In genomic region chr1:181482521-181483083, GRCh38 we compare ENCODE assay signal across 9 cellular contexts. TPM values are rescaled to one million over a fixed set of nuclear protein-coding genes. Genes with fewer than 3 reads are reported as not detected.
A peak's percentile ranks its signal among the peaks of the same experiment; 100 is the strongest.
DNase-seq lines count a peak whose midpoint lies in the region; ATAC-seq, FAIRE-seq and TF ChIP-seq lines count a peak whose summit lies in the region.
"Had no signal": no experiment of that assay in that cellular context is flagged by ENCODE, and none has a peak within 500 bp of the region (broad histone marks: within the 10 kb centered on the region; RNA-seq: fewer than 3 reads in every experiment).

No MANE protein-coding gene starts in this region.

- peak overlapping the region; percentile 100 for H2AFZ ChIP-seq in GM23338

- DNase-seq in GM12891 (ENCODE audit: insufficient read length, low spot score) (peak; percentile 70), GM23338 (ENCODE audit: low spot score) (peak; percentile 80), NCI-H2227 (lab: John Stamatoyannopoulos, UW; ENCODE audit: unreplicated experiment) (peak; percentile 86), dermis blood vessel endothelial cell (peak; percentile 11), urothelium cell line (ENCODE audit: low spot score) (peak; percentile 79)
- no peak for DNase-seq in activated effector memory CD4-positive, alpha-beta T cell treated with Interleukin-2 at 50 U/mL for 16 hours
- DNase-seq: natural killer cell had no signal

- H3K9me3 ChIP-seq in mononuclear cell (ENCODE audit: low read depth, low read length): no peaks in the 10 kb centered on the region

- peaks cover 21% of the 10 kb centered on the region for H3K4me1 ChIP-seq in GM23338 (ENCODE audit: insufficient read depth)
- no peaks in the 10 kb centered on the region for H3K4me1 ChIP-seq in mononuclear cell (ENCODE audit: insufficient read depth, low read length)

- peak overlapping the region; percentile 91 for H3K4me2 ChIP-seq in GM23338

- H3K36me3 Mint-ChIP-seq in GM23338 (ENCODE audit: low read depth): no peaks in the 10 kb centered on the region; the same call in 2 of the 3 replicates
- H3K36me3 Mint-ChIP-seq: natural killer cell had no signal

- no peaks in the 10 kb centered on the region for H3K79me2 ChIP-seq in GM23338 (replicated peaks; ENCODE audit: insufficient read depth)

- TF ChIP-seq POLR2A in GM12891 (IDR thresholded peaks at IDR 0.05; ENCODE audit: low read depth, low read length): peak; percentile 46; the same call in 1 of the 2 replicates

- H3K27ac Mint-ChIP-seq in GM23338: no peak overlapping the region
- H3K27ac Mint-ChIP-seq: natural killer cell had no signal

- 0 out of 2 replicates have a peak, but pooled peaks cover 8% of the 10 kb centered on the region for H3F3A ChIP-seq in GM23338 (replicated peaks; ENCODE audit: low read depth)

- H3K4me3 Mint-ChIP-seq in GM23338: peak overlapping the region; percentile 79
- H3K4me3 Mint-ChIP-seq: natural killer cell had no signal

- no peaks in the 10 kb centered on the region for H3K36me3 ChIP-seq in GM23338 (ENCODE audit: insufficient read depth)

- FAIRE-seq in GM12891 (lab: Jason Lieb, UNC): peak; percentile 91
- FAIRE-seq in urothelium cell line (lab: Jason Lieb, UNC): no peak

- 0 out of 4 replicates have a peak, but pooled peaks of 1 of the 2 experiments have one; percentile 7 for TF ChIP-seq CTCF in GM23338 (conservative IDR thresholded peaks at IDR 0.05; ENCODE audit: low read depth in 2 of 2)

- peaks cover 27% of the 10 kb centered on the region for H3K4me1 Mint-ChIP-seq in GM23338
- H3K4me1 Mint-ChIP-seq: natural killer cell had no signal

- ATAC-seq in GM23338: peak; percentile 59
- ATAC-seq in GM21528 (IDR thresholded peaks at IDR 0.05; ENCODE audit: low FRiP score, unreplicated experiment): no peak

- H3K27me3 ChIP-seq in GM23338 (ENCODE audit: insufficient read depth) (peaks cover 76% of the 10 kb centered on the region), mononuclear cell (ENCODE audit: insufficient read depth, low read length) (peaks cover 72% of the 10 kb centered on the region)

- no peaks in the 10 kb centered on the region; the same call in 2 of the 3 replicates for H3K9me3 Mint-ChIP-seq in GM23338
- H3K9me3 Mint-ChIP-seq: natural killer cell had no signal

- H3K27me3 Mint-ChIP-seq in GM23338 (ENCODE audit: insufficient read depth, low read depth, poor library complexity): peaks cover 60% of the 10 kb centered on the region

- no peaks in the 10 kb centered on the region for H4K20me1 ChIP-seq in GM23338 (replicated peaks; ENCODE audit: insufficient read depth)

- H3K27ac ChIP-seq in GM23338 (ENCODE audit: low read depth): no peak overlapping the region

- peak overlapping the region; percentile 73 for H3K4me3 ChIP-seq in GM23338
- H3K4me3 ChIP-seq in mononuclear cell (ENCODE audit: low read length): peak overlapping the region; percentile 19

- no peaks in the 10 kb centered on the region for H3K9me2 ChIP-seq in GM23338 (ENCODE audit: insufficient read depth)

TF ChIP-seq in GM12891, 5 proteins besides CTCF, POLR2A, EP300 and RAD21:
- TF ChIP-seq POU2F2 (IDR thresholded peaks at IDR 0.05; ENCODE audit: low read depth, low read length) (peak; percentile 49; the same call in 1 of the 2 replicates), POLR2AphosphoS5 (IDR thresholded peaks at IDR 0.05; ENCODE audit: low read depth, low read length) (no peak), TAF1 (IDR thresholded peaks at IDR 0.05; ENCODE audit: low read depth, low read length) (peak; percentile 37; the same call in 1 of the 2 replicates)

TF ChIP-seq in GM23338, 12 proteins besides CTCF, POLR2A, EP300 and RAD21 (continues in another document):
- TF ChIP-seq ZNF331 (CRISPR knock-in tag; IDR thresholded peaks at IDR 0.05; ENCODE audit: low read depth) (no peak), JUNB (IDR thresholded peaks at IDR 0.05; ENCODE audit: unreplicated experiment) (no peak), ZNF114 (CRISPR knock-in tag; IDR thresholded peaks at IDR 0.05) (no peak), REST (IDR thresholded peaks at IDR 0.05; ENCODE audit: unreplicated experiment) (no peak), POLR2AphosphoS5 (IDR thresholded peaks at IDR 0.05; ENCODE audit: low read depth) (peak; percentile 56; the same call in 1 of the 2 replicates)
- TF ChIP-seq, protein P1, sequence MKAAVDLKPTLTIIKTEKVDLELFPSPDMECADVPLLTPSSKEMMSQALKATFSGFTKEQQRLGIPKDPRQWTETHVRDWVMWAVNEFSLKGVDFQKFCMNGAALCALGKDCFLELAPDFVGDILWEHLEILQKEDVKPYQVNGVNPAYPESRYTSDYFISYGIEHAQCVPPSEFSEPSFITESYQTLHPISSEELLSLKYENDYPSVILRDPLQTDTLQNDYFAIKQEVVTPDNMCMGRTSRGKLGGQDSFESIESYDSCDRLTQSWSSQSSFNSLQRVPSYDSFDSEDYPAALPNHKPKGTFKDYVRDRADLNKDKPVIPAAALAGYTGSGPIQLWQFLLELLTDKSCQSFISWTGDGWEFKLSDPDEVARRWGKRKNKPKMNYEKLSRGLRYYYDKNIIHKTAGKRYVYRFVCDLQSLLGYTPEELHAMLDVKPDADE (IDR thresholded peaks at IDR 0.05): no peak

RNA-seq across cellular contexts. Expression of gene CACNA1E, which starts 0.7 kb away (rescaled TPM):
- polyA plus RNA-seq in GM12891 (2012; ENCODE audit: low read depth, missing spikeins): 14.1 TPM
- total RNA-seq in GM23338 (2014; rRNA removed; shearing (Covaris generic)): 1.1 and 2.0 TPM in 2 replicates
- 0.12 and 0.32 TPM in 2 replicates for polyA plus RNA-seq in GM23338 (2016; fragmentation: Nextera tagmentation; extraction: Ambion mirVana)
- not detected in 2 replicates for total RNA-seq in dermis blood vessel endothelial cell
- under 0.01 TPM for total RNA-seq in mononuclear cell
